In genomic region chr2:65431417-65432226, GRCh38 we compare ENCODE assay signal across 8 cellular contexts. TPM values are rescaled to one million over a fixed set of nuclear protein-coding genes. Genes with fewer than 3 reads are reported as not detected.
A peak's percentile ranks its signal among the peaks of the same experiment; 100 is the strongest.
DNase-seq lines count a peak whose midpoint lies in the region; ATAC-seq and TF ChIP-seq lines count a peak whose summit lies in the region.

No MANE protein-coding gene starts in this region.

- H3K27ac ChIP-seq in naive thymus-derived CD4-positive, alpha-beta T cell (ENCODE audit: low read depth, low read length) = peak overlapping the region; percentile 8
- peak overlapping the region; percentile 97 for H3K27ac ChIP-seq in thoracic aorta

- CTCF ChIA-PET in naive thymus-derived CD4-positive, alpha-beta T cell (lab: Charles Lee) = no interaction called here

- H3K9me3 ChIP-seq in naive thymus-derived CD4-positive, alpha-beta T cell (ENCODE audit: control insufficient read depth in 2 of 3, low read length in 3 of 3) = no peaks in the 10 kb centered on the region
- H3K9me3 ChIP-seq in thoracic aorta = no peaks in the 10 kb centered on the region

- H3K4me3 ChIP-seq in naive thymus-derived CD4-positive, alpha-beta T cell (ENCODE audit: low read length) = peak overlapping the region; percentile 75
- H3K4me3 ChIP-seq in thoracic aorta = peak overlapping the region; percentile 98

- peaks cover 7 to 28% (median 12%) of the 10 kb centered on the region in 7 donors for H3K4me1 Mint-ChIP-seq in naive thymus-derived CD4-positive, alpha-beta T cell

- H3K27me3 ChIP-seq in naive thymus-derived CD4-positive, alpha-beta T cell (ENCODE audit: control insufficient read depth in 2 of 2, insufficient read depth in 2 of 2, low read length in 2 of 2) = peaks cover 0 to 22% of the 10 kb centered on the region in 2 donors
- no peaks in the 10 kb centered on the region for H3K27me3 ChIP-seq in thoracic aorta (replicated peaks; ENCODE audit: insufficient read depth)

- H3K27me3 Mint-ChIP-seq in naive thymus-derived CD4-positive, alpha-beta T cell = peaks cover 19 to 62% (median 27%) of the 10 kb centered on the region in 5 donors

- peaks cover 0 to 2% (median 0%) of the 10 kb centered on the region in 11 donors for H3K9me3 Mint-ChIP-seq in naive thymus-derived CD4-positive, alpha-beta T cell

- H3K27ac Mint-ChIP-seq in naive thymus-derived CD4-positive, alpha-beta T cell = peak overlapping the region in 3 of 9 donors; percentile 43 to 82 (median 55)

- peak overlapping the region; percentile 89 to 95 (median 90) for H3K4me3 Mint-ChIP-seq in naive thymus-derived CD4-positive, alpha-beta T cell

- POLR2A ChIA-PET in naive thymus-derived CD4-positive, alpha-beta T cell (lab: Charles Lee) = interaction anchor here (1.2 kb wide), 1 partner anchor 204 kb away, joined by 3 read pairs; the partner anchor contains the start of gene ACTR2

- in situ Hi-C loops in ACHN (cut with HindIII; ENCODE audit: low pct_ligation_motif_present, low pct_unique_long_range_greater_than_20kb, low sequenced_read_pairs) = no loop called here

- ATAC-seq in GM18861 (IDR thresholded peaks at IDR 0.05; ENCODE audit: unreplicated experiment) (peak; percentile 26), HG03108 (IDR thresholded peaks at IDR 0.05; ENCODE audit: unreplicated experiment) (peak; percentile 29), thoracic aorta (ENCODE audit: insufficient number of reproducible peaks, low FRiP score, low read depth) (no peak)
- peak; percentile 46 for ATAC-seq in naive thymus-derived CD4-positive, alpha-beta T cell

- no peak for TF ChIP-seq CTCF in thoracic aorta (IDR thresholded peaks at IDR 0.05)

- H3K4me1 ChIP-seq in naive thymus-derived CD4-positive, alpha-beta T cell (ENCODE audit: control insufficient read depth in 2 of 2, insufficient read depth in 2 of 2, low read length in 2 of 2) = peaks cover 8 to 10% of the 10 kb centered on the region in 2 donors
- peaks cover 13 to 27% of the 10 kb centered on the region in 2 donors for H3K4me1 ChIP-seq in thoracic aorta (ENCODE audit: control insufficient read depth in 1 of 2, low read depth in 2 of 2)

- DNase-seq in ACHN (peak; percentile 66), NCI-H748 (lab: John Stamatoyannopoulos, UW; ENCODE audit: unreplicated experiment) (peak; percentile 70), fibroblast of gingiva (ENCODE audit: low read depth) (peak; percentile 22), thoracic aorta (ENCODE audit: low spot score) (peak; percentile 11)
- peak; percentile 63 for DNase-seq in activated T-cell treated with anti-CD3 and anti-CD28 coated beads, Interleukin-2, amount 50 U/mL, for 48 hours
- DNase-seq in naive thymus-derived CD4-positive, alpha-beta T cell = peak; percentile 20 to 58 (median 53)

- no peaks in the 10 kb centered on the region for H3K36me3 Mint-ChIP-seq in naive thymus-derived CD4-positive, alpha-beta T cell

- intact Hi-C loops in naive thymus-derived CD4-positive, alpha-beta T cell (cut with micrococcal nuclease) = loop anchor here (1.0 to 10.0 kb wide), 17 partner anchors 49 to 1963 kb away; partner anchors contain the start of genes ACTR2 (in 2 of the 2), CEP68 (in 2 of the 2), MDH1 (in 2 of the 2) and SLC1A4 (in 2 of the 2)

- H3K36me3 ChIP-seq in naive thymus-derived CD4-positive, alpha-beta T cell (ENCODE audit: control insufficient read depth in 2 of 3, insufficient read depth in 3 of 3, low read length in 3 of 3) = no peaks in the 10 kb centered on the region
- no peaks in the 10 kb centered on the region for H3K36me3 ChIP-seq in thoracic aorta

RNA-seq across cellular contexts. Expression of gene SPRED2, which starts 0.8 kb away (rescaled TPM):
- total RNA-seq in naive thymus-derived CD4-positive, alpha-beta T cell = 1 to 10 TPM in 3 of 5 experiments, under 1 TPM in 2; 0.34 to 7.9 (median 1.7) TPM
- under 1 TPM; 0.40 to 0.53 TPM for polyA plus RNA-seq in naive thymus-derived CD4-positive, alpha-beta T cell
- total RNA-seq in thoracic aorta = 10 to 100 TPM; 21.9 to 22.3 TPM

Comparison
In these comparisons a context has a peak if more than half of its experiments do, and no peak if none do; other contexts are left out.
1. DNase-seq: peak in every context shown above with its lines; median percentile 70 in NCI-H748; 66 in ACHN; 63 in activated T-cell treated with anti-CD3 and anti-CD28 coated beads, Interleukin-2, amount 50 U/mL, for 48 hours; 53 in naive thymus-derived CD4-positive, alpha-beta T cell; 22 in fibroblast of gingiva; 11 in thoracic aorta.